Comparison of ENCODE assay signal across 22 cellular contexts in genomic region chr20:40685349-40685748, GRCh38. TPM values are rescaled to one million over a fixed set of nuclear protein-coding genes. Genes with fewer than 3 reads are reported as not detected.
DNase-seq lines count a peak whose midpoint lies in the region; ATAC-seq, FAIRE-seq and TF ChIP-seq lines count a peak whose summit lies in the region.
"Had no signal": no experiment of that assay in that cellular context is flagged by ENCODE, and none has a peak within 500 bp of the region (broad histone marks: within the 10 kb centered on the region; RNA-seq: fewer than 3 reads in every experiment).

No MANE protein-coding gene starts in this region.

- DNase-seq in heart left ventricle: no peak
- DNase-seq in left ventricle myocardium superior: no peak
- DNase-seq in kidney: no peak
- no peak for DNase-seq in upper lobe of right lung
- no peak for DNase-seq in pons (ENCODE audit: low spot score)
- no peak for DNase-seq in NCI-H1105 treated with DMSO at 0.1 percent for 48 hours (lab: John Stamatoyannopoulos, UW)
- DNase-seq in stimulated activated CD8-positive, alpha-beta memory T cell treated with anti-CD3 and anti-CD28 coated beads, Interleukin-4, amount 100 ng/mL, for 48 hours: no peak
- DNase-seq: activated CD4-positive, alpha-beta T cell treated with anti-CD3 and anti-CD28 coated beads for 36 hours; activated CD8-positive, alpha-beta memory T cell treated with anti-CD3 and anti-CD28 coated beads, Interleukin-2, amount 10 ng/mL, durations not matched to agents 7 days and 5 days; activated gamma-delta T cell treated with Interleukin-2 at 50 U/mL for 16 hours; amygdala; mesendoderm; NCI-H1092 treated with DMSO at 0.1 percent for 48 hours; NCI-H69; nucleus accumbens; stimulated activated CD4-positive, alpha-beta T cell treated with anti-CD3 and anti-CD28 coated beads, Interleukin-4, amount 100 ng/mL, for 4 hours had no signal

- TF ChIP-seq POLR2A in heart left ventricle (IDR thresholded peaks at IDR 0.05): no peak

- 75 to 96% (median 94%) methylated on average over 4 of the region's 4 CpGs for WGBS in heart left ventricle, 4 donors

- H3K4me2 ChIP-seq in parathyroid adenoma (ENCODE audit: low read length): peak overlapping the region; percentile 80

- H3K4me1 ChIP-seq in heart left ventricle (peaks cover 0 to 58% (median 33%) of the 10 kb centered on the region in 12 donors), kidney (ENCODE audit: control insufficient read depth in 1 of 2, insufficient read depth in 1 of 2, low read depth in 1 of 2, low read length in 2 of 2) (peaks cover 0 to 11% of the 10 kb centered on the region in 2 donors), parathyroid adenoma (peaks cover 10% of the 10 kb centered on the region), upper lobe of right lung (peaks cover 30% of the 10 kb centered on the region)

- H3K27ac ChIP-seq in heart left ventricle (peak overlapping the region in 3 of 12 donors; percentile 7 to 98 (median 19)), kidney (ENCODE audit: low read depth in 2 of 2, low read length in 2 of 2) (no peak overlapping the region), parathyroid adenoma (peak overlapping the region; percentile 99), upper lobe of right lung (no peak overlapping the region)
- H3K27ac ChIP-seq: C4-2B, HL-60 had no signal

- intact Hi-C loops in heart left ventricle (cut with DNase I): loop anchor here in 8 of 10 donors (5.0 to 10.0 kb wide), 9 partner anchors 368 to 1418 kb away; no protein-coding TSS in a partner anchor
- intact Hi-C loops in left ventricle myocardium superior (cut with micrococcal nuclease): no loop called here
- intact Hi-C loops in kidney (cut with DNase I): no loop called here
- intact Hi-C loops in upper lobe of right lung (cut with DNase I): no loop called here

- H3K4me3 ChIP-seq in heart left ventricle: peak overlapping the region in 9 of 12 donors; percentile 60 to 86 (median 77)
- peak overlapping the region; percentile 11 to 32 for H3K4me3 ChIP-seq in kidney (ENCODE audit: low read length in 2 of 2)
- peak overlapping the region; percentile 90 for H3K4me3 ChIP-seq in parathyroid adenoma (ENCODE audit: low read depth, low read length)
- peak overlapping the region; percentile 59 for H3K4me3 ChIP-seq in upper lobe of right lung

- FAIRE-seq in kidney (lab: Jason Lieb, UNC): no peak
- FAIRE-seq: A204.1, H54 had no signal

- H3K36me3 ChIP-seq in heart left ventricle: peaks cover 0 to 12% (median 0%) of the 10 kb centered on the region in 9 donors
- no peaks in the 10 kb centered on the region for H3K36me3 ChIP-seq in kidney (ENCODE audit: control insufficient read depth in 1 of 2, insufficient read depth in 2 of 2, low read length in 2 of 2)
- H3K36me3 ChIP-seq in parathyroid adenoma (ENCODE audit: control insufficient read depth, insufficient read depth, low read length): peaks cover 26% of the 10 kb centered on the region
- H3K36me3 ChIP-seq in upper lobe of right lung: no peaks in the 10 kb centered on the region
- H3K36me3 ChIP-seq: gastroesophageal sphincter had no signal

- peak overlapping the region in 1 of 2 donors; percentile 51 for H3K9ac ChIP-seq in kidney (ENCODE audit: low read length in 2 of 2)
- peak overlapping the region; percentile 99 for H3K9ac ChIP-seq in parathyroid adenoma

- H3K79me2 ChIP-seq in parathyroid adenoma: peaks cover 50% of the 10 kb centered on the region

- ATAC-seq in heart left ventricle (no peak), left ventricle myocardium superior (no peak), upper lobe of right lung (no peak)
- ATAC-seq: activated CD4-positive, alpha-beta T cell treated with anti-CD3 and anti-CD28 coated beads for 36 hours; activated CD8-positive, alpha-beta memory T cell treated with anti-CD3 and anti-CD28 coated beads, Interleukin-2, amount 10 ng/mL, durations not matched to agents 7 days and 5 days; gastroesophageal sphincter had no signal

- H3K27me3 ChIP-seq in heart left ventricle (peaks cover 2 to 58% (median 9%) of the 10 kb centered on the region in 9 donors), parathyroid adenoma (ENCODE audit: control insufficient read depth, insufficient read depth, low read length) (no peaks in the 10 kb centered on the region), upper lobe of right lung (peaks cover 1% of the 10 kb centered on the region)

- H3K9me3 ChIP-seq in heart left ventricle (no peaks in the 10 kb centered on the region), kidney (ENCODE audit: control insufficient read depth in 1 of 2, low read length in 2 of 2) (no peaks in the 10 kb centered on the region), parathyroid adenoma (ENCODE audit: control insufficient read depth, low read length) (no peaks in the 10 kb centered on the region), upper lobe of right lung (no peaks in the 10 kb centered on the region)
- H3K9me3 ChIP-seq: gastroesophageal sphincter had no signal

- H2AFZ ChIP-seq in parathyroid adenoma: no peak overlapping the region

- TF ChIP-seq CTCF in heart left ventricle (IDR thresholded peaks at IDR 0.05) (no peak), kidney (IDR thresholded peaks at IDR 0.05; ENCODE audit: borderline replicate concordance, extremely low read depth, insufficient read depth) (no peak), parathyroid adenoma (IDR thresholded peaks at IDR 0.05) (no peak), upper lobe of right lung (IDR thresholded peaks at IDR 0.05) (no peak)

RNA-seq across cellular contexts. Expression of gene MAFB, which starts 3.7 kb away (rescaled TPM):
- total RNA-seq in heart left ventricle (10 to 100 TPM in 5 of 9 donors, 1 to 10 TPM in 4; 5.3 to 62.1 (median 12.1) TPM), left ventricle myocardium superior (12.9 TPM), kidney (39.6 TPM), upper lobe of right lung (37.3 TPM)
- polyA plus RNA-seq in heart left ventricle (1 to 10 TPM; 2.0 to 5.7 TPM), kidney (ENCODE audit: insufficient read depth, low read depth, low replicate concordance) (10.4 TPM)
- total RNA-seq: activated CD4-positive, alpha-beta T cell treated with anti-CD3 and anti-CD28 coated beads for 36 hours had no signal

Comparison
In these comparisons a context has a peak if more than half of its experiments do, and no peak if none do; other contexts are left out.
1. intact Hi-C loops: an anchor here in heart left ventricle (5.0 to 10.0 kb wide); none called in left ventricle myocardium superior, kidney and upper lobe of right lung.
2. H3K4me3 ChIP-seq: peak in every context shown above with its lines; median percentile 90 in parathyroid adenoma; 77 in heart left ventricle; 59 in upper lobe of right lung; 22 in kidney.